Comparison of ENCODE assay signal across 10 cellular contexts in genomic region chr2:44938287-44939073, GRCh38. TPM values are rescaled to one million over a fixed set of nuclear protein-coding genes. Genes with fewer than 3 reads are reported as not detected.
A peak's percentile ranks its signal among the peaks of the same experiment; 100 is the strongest.
DNase-seq lines count a peak whose midpoint lies in the region; ATAC-seq, FAIRE-seq and TF ChIP-seq lines count a peak whose summit lies in the region.
"Had no signal": no experiment of that assay in that cellular context is flagged by ENCODE, and none has a peak within 500 bp of the region (broad histone marks: within the 10 kb centered on the region; RNA-seq: fewer than 3 reads in every experiment).

No MANE protein-coding gene starts in this region.

- peak overlapping the region; percentile 70 for H3K4me2 ChIP-seq in astrocyte (ENCODE audit: low read length)

- no TSS peak for BruUV-seq in A673 (replicated peaks; lab: Mats Ljungman, UMichigan)

- H3K9ac ChIP-seq in astrocyte (ENCODE audit: low read length): peak overlapping the region; percentile 12

- H3K36me3 ChIP-seq in A673 (ENCODE audit: insufficient read depth, low read length, poor library complexity, severe bottlenecking) (no peaks in the 10 kb centered on the region), H7 (replicated peaks; ENCODE audit: control insufficient read depth, insufficient read depth, low read length) (no peaks in the 10 kb centered on the region), astrocyte (ENCODE audit: insufficient read depth, low read length) (no peaks in the 10 kb centered on the region)
- H3K36me3 ChIP-seq in CD8-positive, alpha-beta memory T cell (ENCODE audit: insufficient read depth, low read length): no peaks in the 10 kb centered on the region
- H3K36me3 ChIP-seq: Peyer's patch had no signal

- intact Hi-C loops in A673 (cut with micrococcal nuclease; ENCODE audit: unreplicated experiment): no loop called here

- no peak for ATAC-seq in HG03097 (IDR thresholded peaks at IDR 0.05; ENCODE audit: low FRiP score, unreplicated experiment)
- no peak for ATAC-seq in GM19035 (IDR thresholded peaks at IDR 0.05; ENCODE audit: unreplicated experiment)

- H3K36me3 Mint-ChIP-seq in astrocyte (ENCODE audit: low read depth, unreplicated experiment): no peaks in the 10 kb centered on the region
- H3K36me3 Mint-ChIP-seq in CD8-positive, alpha-beta memory T cell: no peaks in the 10 kb centered on the region

- H3K4me1 ChIP-seq in A673 (ENCODE audit: insufficient read depth, low read length, poor library complexity, severe bottlenecking) (peaks cover 16% of the 10 kb centered on the region), astrocyte (ENCODE audit: insufficient read depth, low read length) (peaks cover 8% of the 10 kb centered on the region)
- peaks cover 11% of the 10 kb centered on the region for H3K4me1 ChIP-seq in CD8-positive, alpha-beta memory T cell (ENCODE audit: insufficient read depth, low read length)

- DNase-seq in A673 (ENCODE audit: low spot score) (no peak), H7 (peak; percentile 78), astrocyte (ENCODE audit: low read depth) (no peak), mesenteric fat pad (ENCODE audit: low spot score) (peak; percentile 87), iPS-NIHi7 (ENCODE audit: extremely low spot score) (no peak)
- DNase-seq in CD8-positive, alpha-beta memory T cell: no peak

- no peak overlapping the region for H3K27ac Mint-ChIP-seq in astrocyte (ENCODE audit: unreplicated experiment)
- no peak overlapping the region for H3K27ac Mint-ChIP-seq in CD8-positive, alpha-beta memory T cell

- H3K9me3 ChIP-seq in A673 (ENCODE audit: low read depth, low read length, poor library complexity, severe bottlenecking) (no peaks in the 10 kb centered on the region), astrocyte (ENCODE audit: insufficient read depth, low read depth, low read length) (no peaks in the 10 kb centered on the region)
- H3K9me3 ChIP-seq in CD8-positive, alpha-beta memory T cell (ENCODE audit: low read length): no peaks in the 10 kb centered on the region
- H3K9me3 ChIP-seq: Peyer's patch had no signal

- peaks cover 77% of the 10 kb centered on the region for H3K27me3 ChIP-seq in A673 (replicated peaks; ENCODE audit: insufficient read depth, low read depth, low read length, poor library complexity)
- H3K27me3 ChIP-seq in H7 (ENCODE audit: control insufficient read depth, insufficient read depth, low read length): peaks cover 98% of the 10 kb centered on the region
- peaks cover 83% of the 10 kb centered on the region for H3K27me3 ChIP-seq in astrocyte (ENCODE audit: insufficient read depth, low read length)
- peaks cover 38% of the 10 kb centered on the region for H3K27me3 ChIP-seq in CD8-positive, alpha-beta memory T cell (ENCODE audit: insufficient read depth, low read length, poor library complexity, severe bottlenecking)

- POLR2A ChIA-PET in A673 (lab: Charles Lee; ENCODE audit: low non-redundant PET): no interaction called here
- POLR2A ChIA-PET in CD8-positive, alpha-beta memory T cell (lab: Charles Lee): no interaction called here

- FAIRE-seq in astrocyte (lab: Jason Lieb, UNC): no peak

- H3K27ac ChIP-seq in A673 (ENCODE audit: low read depth, low read length, poor library complexity, severe bottlenecking): no peak overlapping the region
- H3K27ac ChIP-seq in astrocyte (ENCODE audit: low read depth, low read length): no peak overlapping the region
- H3K27ac ChIP-seq in CD8-positive, alpha-beta memory T cell (ENCODE audit: low read depth, low read length): no peak overlapping the region
- H3K27ac ChIP-seq: Peyer's patch had no signal

- H3K4me1 Mint-ChIP-seq in astrocyte (ENCODE audit: low read depth, unreplicated experiment): no peaks in the 10 kb centered on the region
- H3K4me1 Mint-ChIP-seq in CD8-positive, alpha-beta memory T cell: peaks cover 24 to 63% (median 28%) of the 10 kb centered on the region in 3 donors

- H3K4me3 Mint-ChIP-seq in astrocyte (ENCODE audit: unreplicated experiment): peak overlapping the region; percentile 66
- peak overlapping the region in 3 of 7 donors; percentile 34 to 40 (median 34) for H3K4me3 Mint-ChIP-seq in CD8-positive, alpha-beta memory T cell

- TF ChIP-seq CTCF in A673 (conservative IDR thresholded peaks at IDR 0.05; ENCODE audit: low read depth, low read length) (no peak), astrocyte (IDR thresholded peaks at IDR 0.05; ENCODE audit: insufficient read depth, low read depth, low read length) (no peak)

- peak overlapping the region; percentile 41 for H2AFZ ChIP-seq in astrocyte (ENCODE audit: low read depth, low read length)

- peaks cover 12% of the 10 kb centered on the region for H4K20me1 ChIP-seq in astrocyte (ENCODE audit: insufficient read depth, low read length)

- H3K79me2 ChIP-seq in astrocyte (ENCODE audit: insufficient read depth, low read length): peaks cover 11% of the 10 kb centered on the region

- H3K9me3 Mint-ChIP-seq in astrocyte (ENCODE audit: unreplicated experiment): peaks cover 8% of the 10 kb centered on the region
- no peaks in the 10 kb centered on the region for H3K9me3 Mint-ChIP-seq in CD8-positive, alpha-beta memory T cell

- H3K4me3 ChIP-seq in A673 (ENCODE audit: low read depth, low read length, poor library complexity, severe bottlenecking) (peak overlapping the region; percentile 45), H7 (ENCODE audit: insufficient read depth, low read depth, low read length) (peak overlapping the region; percentile 41), astrocyte (ENCODE audit: insufficient read depth, low read depth, low read length) (peak overlapping the region; percentile 39)
- H3K4me3 ChIP-seq in CD8-positive, alpha-beta memory T cell (ENCODE audit: low read length): no peak overlapping the region

- H3K27me3 Mint-ChIP-seq in astrocyte (ENCODE audit: low read depth, unreplicated experiment): peaks cover 78% of the 10 kb centered on the region
- peaks cover 44 to 67% of the 10 kb centered on the region in 2 donors for H3K27me3 Mint-ChIP-seq in CD8-positive, alpha-beta memory T cell

- CTCF ChIA-PET in A673 (lab: Charles Lee): no interaction called here
- CTCF ChIA-PET in CD8-positive, alpha-beta memory T cell (lab: Charles Lee): no interaction called here

RNA-seq across cellular contexts. Expression of gene SIX3, which starts 3.0 kb away (rescaled TPM):
- total RNA-seq in A673 (2021): 0.56 and 0.59 TPM in 2 replicates
- total RNA-seq in H7 (2014; rRNA removed; shearing (Covaris generic)): 1.7 and 3.0 TPM in 2 replicates
- 0.48 and 1.7 TPM in 2 replicates for total RNA-seq in astrocyte
- not detected for total RNA-seq in mesenteric fat pad
- not detected for total RNA-seq in CD8-positive, alpha-beta memory T cell
- polyA plus RNA-seq in CD8-positive, alpha-beta memory T cell: not detected
- total RNA-seq: mononuclear cell, Peyer's patch had no signal

Comparison
In these comparisons a context has a peak if more than half of its experiments do, and no peak if none do; other contexts are left out.
1. DNase-seq: peak in H7 (single experiment) and mesenteric fat pad (single experiment); none in A673 (single experiment), astrocyte (single experiment), iPS-NIHi7 (single experiment) and CD8-positive, alpha-beta memory T cell (0 of 5).